In the genomic region with DNA sequence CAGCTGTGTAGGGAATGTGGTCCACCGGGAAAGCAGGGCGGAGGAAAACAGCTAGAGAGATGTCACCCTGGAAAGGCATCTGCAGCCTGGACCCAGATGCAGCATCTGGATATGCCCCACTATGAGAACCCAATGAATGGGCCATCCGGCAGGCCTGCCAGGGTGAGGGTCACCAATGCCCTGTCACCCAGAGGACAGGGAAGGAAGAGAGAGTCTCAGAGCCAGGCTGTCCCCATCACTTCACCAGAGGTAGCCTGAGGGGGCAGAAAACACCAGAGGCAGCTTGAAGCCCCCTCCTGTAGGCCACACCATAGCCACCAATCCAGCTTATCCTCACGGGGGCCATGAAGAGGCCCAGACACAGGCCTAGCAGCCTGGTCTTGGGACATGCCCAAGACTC, we compare ENCODE assay signal across 16 cellular contexts.
"Had no signal": no experiment of that assay in that cellular context is flagged by ENCODE, and none has a peak within 500 bp of the region (broad histone marks: within the 10 kb centered on the region; RNA-seq: fewer than 3 reads in every experiment).

No MANE protein-coding gene starts in this region.

- H3K4me3 Mint-ChIP-seq: dendritic cell treated with granulocyte-macrophage colony-stimulating factor and Interleukin-4, amounts not matched to agents 40 ng/mL and 50 ng/mL, for 4 days; effector memory CD8-positive, alpha-beta T cell; mesothelial cell of epicardium had no signal

- H3K27me3 Mint-ChIP-seq: dendritic cell treated with granulocyte-macrophage colony-stimulating factor and Interleukin-4, amounts not matched to agents 40 ng/mL and 50 ng/mL, for 4 days; effector memory CD8-positive, alpha-beta T cell had no signal

- H3K4me1 Mint-ChIP-seq: mesothelial cell of epicardium had no signal

- H3K27ac Mint-ChIP-seq: dendritic cell treated with granulocyte-macrophage colony-stimulating factor and Interleukin-4, amounts not matched to agents 40 ng/mL and 50 ng/mL, for 4 days; effector memory CD8-positive, alpha-beta T cell; mesothelial cell of epicardium had no signal

- DNase-seq: colonic mucosa; cortex of kidney; effector CD8-positive, alpha-beta T cell; effector memory CD8-positive, alpha-beta T cell; foreskin keratinocyte; heart right ventricle; hippocampal formation; left cardiac atrium; left ventricle myocardium superior; lower lobe of right lung; mesenchymal stem cell; mucosa of descending colon had no signal

- ATAC-seq: effector memory CD8-positive, alpha-beta T cell; foreskin keratinocyte; gastroesophageal sphincter; heart right ventricle; left cardiac atrium; left lung; left ventricle myocardium superior; lower lobe of right lung; mucosa of descending colon had no signal
